In the genomic region with DNA sequence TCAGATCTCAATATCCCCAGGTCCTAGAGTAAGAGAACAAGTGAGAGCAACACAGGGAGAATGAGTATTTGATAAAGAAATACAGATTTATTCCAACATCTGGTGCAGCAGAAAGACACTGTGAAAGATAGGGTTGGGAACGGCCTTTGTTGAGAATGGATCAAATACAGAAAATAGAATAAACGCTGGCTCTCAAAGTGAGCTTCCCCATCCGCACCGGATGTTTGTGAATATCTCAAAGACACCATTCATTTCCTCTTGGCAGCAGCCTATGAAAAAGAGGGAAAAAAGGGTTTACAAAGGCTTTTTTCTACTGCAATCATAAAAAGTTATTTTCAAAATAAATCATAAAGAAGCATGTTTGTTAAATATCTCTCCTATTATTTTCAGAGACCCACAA, we compare ENCODE assay signal across 16 cellular contexts.
"Had no signal": no experiment of that assay in that cellular context is flagged by ENCODE, and none has a peak within 500 bp of the region (broad histone marks: within the 10 kb centered on the region; RNA-seq: fewer than 3 reads in every experiment).

No MANE protein-coding gene starts in this region.

- H3K4me3 ChIP-seq: gastrocnemius medialis, lower lobe of right lung, prostate gland, sigmoid colon, suprapubic skin had no signal

- DNase-seq: activated CD4-positive, alpha-beta T cell treated with anti-CD3 and anti-CD28 coated beads, Interleukin-2, amount 50 U/mL, for 4 hours; activated CD4-positive, CD25-positive, alpha-beta regulatory T cell treated with anti-CD3 and anti-CD28 coated beads, Interleukin-2, amount 50 U/mL, for 72 hours; activated CD8-positive, alpha-beta memory T cell treated with anti-CD3 and anti-CD28 coated beads, Interleukin-2, amount 10 ng/mL, durations not matched to agents 7 days and 5 days; activated effector memory CD4-positive, alpha-beta T cell treated with anti-CD3 and anti-CD28 coated beads, Interleukin-2, amount 50 U/mL, for 16 hours; activated T-cell treated with anti-CD3 and anti-CD28 coated beads, Interleukin-2, amount 50 U/mL, for 24 hours; gastrocnemius medialis; lower lobe of right lung; naive B cell; sigmoid colon; stimulated activated CD4-positive, alpha-beta T cell treated with anti-CD3 and anti-CD28 coated beads, Interleukin-12 subunit alpha, Interleukin-12 subunit beta, amount 100 ng/mL, for 4 hours; stimulated activated naive CD4-positive, alpha-beta T cell; T-helper 17 cell had no signal

- FAIRE-seq: endothelial cell of umbilical vein had no signal

- H3K27ac ChIP-seq: gastrocnemius medialis, lower lobe of right lung, prostate gland, sigmoid colon, suprapubic skin had no signal

- H3K27me3 ChIP-seq: gastrocnemius medialis, sigmoid colon, suprapubic skin had no signal

- H3K4me1 ChIP-seq: gastrocnemius medialis, prostate gland, sigmoid colon, suprapubic skin had no signal

- ATAC-seq: activated CD8-positive, alpha-beta memory T cell treated with anti-CD3 and anti-CD28 coated beads, Interleukin-2, amount 10 ng/mL, durations not matched to agents 7 days and 5 days; activated naive CD4-positive, alpha-beta T cell treated with anti-CD3 and anti-CD28 coated beads, Interleukin-2, amount 50 U/mL, for 72 hours; gastrocnemius medialis; lower lobe of right lung; T-helper 17 cell had no signal

- H3K9me3 ChIP-seq: gastrocnemius medialis, lower lobe of right lung, prostate gland, sigmoid colon, suprapubic skin had no signal

- H3K36me3 ChIP-seq: gastrocnemius medialis, lower lobe of right lung, prostate gland, sigmoid colon, suprapubic skin had no signal
